Comparison of ENCODE assay signal across 18 cellular contexts in the genomic region with DNA sequence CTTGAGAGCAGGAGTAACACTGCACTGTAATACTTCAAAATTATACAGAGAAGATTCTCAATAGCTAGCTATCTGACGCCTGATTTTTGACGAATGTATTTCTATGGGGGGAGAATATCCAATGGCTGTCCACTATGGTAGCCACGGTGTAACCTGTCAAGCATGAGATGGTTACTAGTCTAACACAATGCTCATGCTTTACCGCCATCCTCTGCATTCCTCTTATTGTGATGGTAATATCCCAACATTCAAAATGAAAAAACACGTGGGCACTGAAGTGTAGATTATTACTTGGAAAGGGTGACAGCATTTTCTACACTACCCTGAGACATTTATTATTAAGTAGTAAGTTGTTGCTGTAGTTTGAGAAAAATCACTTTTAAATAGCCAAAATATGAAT.
DNase-seq lines count a peak whose midpoint lies in the region; ATAC-seq, FAIRE-seq and TF ChIP-seq lines count a peak whose summit lies in the region.
"Had no signal": no experiment of that assay in that cellular context is flagged by ENCODE, and none has a peak within 500 bp of the region (broad histone marks: within the 10 kb centered on the region; RNA-seq: fewer than 3 reads in every experiment).

No MANE protein-coding gene starts in this region.

- no peak overlapping the region; the same call in 1 of the 2 replicates for H2BK20ac ChIP-seq in H1 (ENCODE audit: low read length)

- H4K8ac ChIP-seq in H1 (ENCODE audit: extremely low read depth, insufficient read depth, low read length), result no peak overlapping the region

- peak; percentile 89 for ATAC-seq in GM23338
- no peak for ATAC-seq in GM18907 (IDR thresholded peaks at IDR 0.05; ENCODE audit: unreplicated experiment)
- ATAC-seq: A549; CD8-positive, alpha-beta T cell; GM12878 had no signal

- no peak for TF ChIP-seq POLR2A in H1 (IDR thresholded peaks at IDR 0.05; ENCODE audit: control extremely low read depth in 1 of 2, low read depth in 2 of 2, low read length in 2 of 2)

- H3K9me3 ChIP-seq in HUES64 (ENCODE audit: insufficient read depth, low read depth, low read length) (no peaks in the 10 kb centered on the region), H1 (ENCODE audit: insufficient read depth in 2 of 2, low read depth in 1 of 2, low read length in 1 of 2) (no peaks in the 10 kb centered on the region)
- H3K9me3 ChIP-seq: A549, BLaER1 had no signal

- no peaks in the 10 kb centered on the region for H3K23me2 ChIP-seq in H1 (ENCODE audit: low read depth, low read length)

- no peak for TF ChIP-seq RAD21 in H1 (IDR thresholded peaks at IDR 0.05 in 1 of 2, conservative IDR thresholded peaks at IDR 0.05 in 1 of 2; ENCODE audit: low read depth in 2 of 2, low read length in 2 of 2)

- no peaks in the 10 kb centered on the region for H3K36me3 Mint-ChIP-seq in GM23338 (ENCODE audit: low read depth)
- H3K36me3 Mint-ChIP-seq: CD8-positive, alpha-beta T cell had no signal

- no peak overlapping the region for H2AK5ac ChIP-seq in H1 (ENCODE audit: low read depth, low read length)

- H3K56ac ChIP-seq in H1 (replicated peaks; ENCODE audit: insufficient read length, low read depth, low read length), result no peak overlapping the region

- peaks cover 5% of the 10 kb centered on the region; the same call in 1 of the 2 replicates for H3K9me2 ChIP-seq in GM23338 (ENCODE audit: insufficient read depth)

- H3K4me2 ChIP-seq in GM23338 (0 out of 2 replicates have a peak overlapping the region, but pooled peaks have one; percentile 31), H1 (ENCODE audit: insufficient read depth in 1 of 2, low read depth in 2 of 2, low read length in 2 of 2) (peak overlapping the region in 1 of 2 experiments; percentile 1; a peak in 1 of 4 replicates)
- H3K4me2 ChIP-seq: A549, BLaER1 had no signal

- no peak overlapping the region for H3K23ac ChIP-seq in H1 (ENCODE audit: insufficient read length)

- H2BK15ac ChIP-seq in H1 (ENCODE audit: low read length), result no peak overlapping the region

- no peaks in the 10 kb centered on the region for H3K27me3 ChIP-seq in GM23338 (ENCODE audit: insufficient read depth)
- H3K27me3 ChIP-seq in HUES64 (ENCODE audit: insufficient read depth, low read length), result no peaks in the 10 kb centered on the region
- no peaks in the 10 kb centered on the region for H3K27me3 ChIP-seq in H1 (replicated peaks in 1 of 4; ENCODE audit: control insufficient read depth in 3 of 4, extremely low read depth in 1 of 4, insufficient read depth in 3 of 4, low read length in 3 of 4)
- H3K27me3 ChIP-seq: BLaER1 had no signal

- H4K91ac ChIP-seq in H1 (replicated peaks; ENCODE audit: insufficient read length, low read length), result no peak overlapping the region

- H3K27ac ChIP-seq in GM23338 (ENCODE audit: low read depth) (no peak overlapping the region), HUES64 (ENCODE audit: low read depth, low read length) (peak overlapping the region; percentile 27; the same call in 1 of the 2 replicates), H1 (ENCODE audit: low read depth, low read length) (no peak overlapping the region)
- H3K27ac ChIP-seq: 22Rv1, A549, BLaER1, GM23248 had no signal

- H2AFZ ChIP-seq in GM23338 (no peak overlapping the region), H1 (ENCODE audit: low read length) (no peak overlapping the region)
- H2AFZ ChIP-seq: GM23248 had no signal

- H3K4me1 ChIP-seq in GM23338 (ENCODE audit: insufficient read depth) (peaks cover 44% of the 10 kb centered on the region), HUES64 (ENCODE audit: insufficient read depth, low read length) (peaks cover 45% of the 10 kb centered on the region), H1 (replicated peaks in 1 of 4; ENCODE audit: control insufficient read depth in 3 of 4, insufficient read depth in 4 of 4, low read length in 3 of 4) (peaks cover 0 to 13% (median 5%) of the 10 kb centered on the region in 4 experiments; a peak in 4 of 7 replicates)
- H3K4me1 ChIP-seq: A549 had no signal

- peaks cover 49% of the 10 kb centered on the region for H3K4me1 Mint-ChIP-seq in GM23338

- H4K20me1 ChIP-seq in GM23338 (replicated peaks; ENCODE audit: insufficient read depth) (no peaks in the 10 kb centered on the region), H1 (replicated peaks in 1 of 2; ENCODE audit: control insufficient read depth in 1 of 2, insufficient read depth in 2 of 2, low read length in 2 of 2) (no peaks in the 10 kb centered on the region)
- H4K20me1 ChIP-seq: BLaER1 had no signal

- H3K9ac ChIP-seq in HUES64 (ENCODE audit: low read depth, low read length) (no peak overlapping the region), H1 (replicated peaks in 1 of 4; ENCODE audit: extremely low read depth in 1 of 4, low read depth in 3 of 4, low read length in 3 of 4) (peak overlapping the region in 1 of 4 experiments; percentile 34; a peak in 1 of 7 replicates)
- H3K9ac ChIP-seq: BLaER1, GM23248 had no signal

- H3K36me3 ChIP-seq in GM23338 (ENCODE audit: insufficient read depth), result no peaks in the 10 kb centered on the region
- no peaks in the 10 kb centered on the region; the same call in 1 of the 2 replicates for H3K36me3 ChIP-seq in HUES64 (ENCODE audit: insufficient read depth, low read length)
- no peaks in the 10 kb centered on the region for H3K36me3 ChIP-seq in H1 (ENCODE audit: control insufficient read depth in 2 of 4, insufficient read depth in 4 of 4, low read length in 3 of 4)
- H3K36me3 ChIP-seq: BLaER1 had no signal

- no peak overlapping the region for H3K27ac Mint-ChIP-seq in GM23338
- H3K27ac Mint-ChIP-seq: CD8-positive, alpha-beta T cell had no signal

- WGBS in HUES64, result 55% methylated on average over 4 of the region's 5 CpGs
- 51% methylated on average over 5 of the region's 5 CpGs; no CpG with 5 or more reads in 1 of the 2 experiments for whole genome bisulfite sequencing in H1 (ENCODE audit: extremely low coverage in 1 of 2, insufficient coverage in 1 of 2, insufficient read length in 1 of 2, insufficient replicate concordance in 2 of 2, low coverage in 1 of 2, low lambda C conversion rate in 2 of 2, missing lambda C conversion rate in 1 of 2), 2 experiments

- no peak overlapping the region; the same call in 2 of the 3 replicates for H3K4me3 Mint-ChIP-seq in GM23338
- H3K4me3 Mint-ChIP-seq: CD8-positive, alpha-beta T cell; H9 had no signal

- TF ChIP-seq CTCF in GM23338 (conservative IDR thresholded peaks at IDR 0.05; ENCODE audit: low read depth in 2 of 2) (no peak), H1 (IDR thresholded peaks at IDR 0.05; ENCODE audit: control extremely low read depth in 1 of 3, insufficient read depth in 1 of 3, low read depth in 1 of 3, low read length in 3 of 3) (no peak)

- TF ChIP-seq EP300 in H1 (IDR thresholded peaks at IDR 0.05; ENCODE audit: borderline replicate concordance in 1 of 2, low read depth in 2 of 2, low read length in 2 of 2), result no peak

- CTCF ChIA-PET in H1 (lab: Charles Lee; ENCODE audit: partially characterized antibody), result interaction anchor here (0.9 to 1.2 kb wide), 3 partner anchors 10 to 54 kb away, joined by 3 read pairs; no protein-coding TSS in a partner anchor

- peak; percentile 65 for FAIRE-seq in H1 (lab: Jason Lieb, UNC)
- no peak for FAIRE-seq in frontal cortex (lab: Jason Lieb, UNC)
- FAIRE-seq: A549, GM12878 had no signal

- no peak overlapping the region for H3K14ac ChIP-seq in H1 (ENCODE audit: insufficient read length)

- H3K4me3 ChIP-seq in GM23338 (no peak overlapping the region), HUES64 (ENCODE audit: low read length) (no peak overlapping the region), H1 (ENCODE audit: extremely low read depth in 1 of 4, insufficient read depth in 2 of 4, low read depth in 3 of 4, low read length in 4 of 4) (no peak overlapping the region)
- H3K4me3 ChIP-seq: A549, BLaER1, GM12878, GM23248 had no signal

- no peak overlapping the region for H4K5ac ChIP-seq in H1 (ENCODE audit: insufficient read length, low read depth, low read length)

- no peak overlapping the region for H3K18ac ChIP-seq in H1 (ENCODE audit: extremely low read depth, low read length)

- no peaks in the 10 kb centered on the region for H3F3A ChIP-seq in GM23338 (replicated peaks; ENCODE audit: low read depth)

- no peaks in the 10 kb centered on the region for H3K79me1 ChIP-seq in H1 (ENCODE audit: low read depth, low read length)

- H3K79me2 ChIP-seq in GM23338 (replicated peaks; ENCODE audit: insufficient read depth) (no peaks in the 10 kb centered on the region), H1 (ENCODE audit: control insufficient read depth in 1 of 2, insufficient read depth in 2 of 2, low read length in 2 of 2) (no peaks in the 10 kb centered on the region)

- H3K4ac ChIP-seq in H1 (replicated peaks; ENCODE audit: insufficient read length, low read depth, low read length), result no peak overlapping the region

- peaks cover 4% of the 10 kb centered on the region for H3K27me3 Mint-ChIP-seq in GM23338 (ENCODE audit: insufficient read depth, low read depth, poor library complexity)

- no peak overlapping the region for H2BK12ac ChIP-seq in H1 (ENCODE audit: low read depth, low read length)

- H2BK120ac ChIP-seq in H1 (replicated peaks; ENCODE audit: low read depth, low read length), result no peak overlapping the region

- no peak overlapping the region for H2BK5ac ChIP-seq in H1 (ENCODE audit: low read depth, low read length)

- peak; percentile 73 for DNase-seq in GM23338 (ENCODE audit: low spot score)
- DNase-seq in H1 (ENCODE audit: low read depth in 1 of 2, low spot score in 2 of 2), result no peak
- peak; percentile 60 for DNase-seq in iPS-NIHi11 (ENCODE audit: low spot score)
- no peak for DNase-seq in activated T-cell treated with anti-CD3 and anti-CD28 coated beads, Interleukin-2, amount 50 U/mL, for 1 hour
- no peak for DNase-seq in frontal cortex (ENCODE audit: low spot score in 2 of 2)
- DNase-seq in activated CD4-positive, alpha-beta T cell treated with anti-CD3 and anti-CD28 coated beads for 1 hour, result no peak
- DNase-seq: Calu3; CD8-positive, alpha-beta T cell; DMS79 treated with DMSO at 0.1 percent for 48 hours; GF-D8; GM23248; H9 had no signal

- POLR2A ChIA-PET in H1 (lab: Charles Lee; ENCODE audit: partially characterized antibody), result no interaction called here

- H3K9me3 Mint-ChIP-seq in GM23338, result no peaks in the 10 kb centered on the region; the same call in 2 of the 3 replicates
- H3K9me3 Mint-ChIP-seq: CD8-positive, alpha-beta T cell; H9 had no signal

TF ChIP-seq in GM23338, 12 proteins besides CTCF, POLR2A, EP300 and RAD21 (continues in another document):
- no peak for TF ChIP-seq STAT1 (IDR thresholded peaks at IDR 0.05; ENCODE audit: unreplicated experiment)
- no peak for TF ChIP-seq EZH2 (IDR thresholded peaks at IDR 0.05; ENCODE audit: low read depth, unreplicated experiment)
- no peak for TF ChIP-seq JUNB (IDR thresholded peaks at IDR 0.05; ENCODE audit: unreplicated experiment)

TF ChIP-seq in H1, 55 proteins besides CTCF, POLR2A, EP300 and RAD21 (continues in another document):
- TF ChIP-seq EGR1 (IDR thresholded peaks at IDR 0.05; ENCODE audit: borderline replicate concordance, low read depth, low read length) (no peak), GABPA (IDR thresholded peaks at IDR 0.05; ENCODE audit: borderline replicate concordance, insufficient read depth, low read length) (no peak), SIX5 (IDR thresholded peaks at IDR 0.05; ENCODE audit: low read depth, low read length) (no peak), TAF7 (optimal IDR thresholded peaks at IDR 0.05; ENCODE audit: borderline replicate concordance, low read depth, low read length) (no peak), POU5F1 (IDR thresholded peaks at IDR 0.05; ENCODE audit: low read depth, low read length) (0 out of 2 replicates have a peak, but pooled peaks have one; percentile 8)

Comparison
In these comparisons a context has a peak if more than half of its experiments do, and no peak if none do; other contexts are left out.
1. DNase-seq: peak in GM23338 (single experiment) and iPS-NIHi11 (single experiment); none in H1 (0 of 2), activated T-cell treated with anti-CD3 and anti-CD28 coated beads, Interleukin-2, amount 50 U/mL, for 1 hour (single experiment), frontal cortex (0 of 2) and activated CD4-positive, alpha-beta T cell treated with anti-CD3 and anti-CD28 coated beads for 1 hour (single experiment).